In the genomic region with DNA sequence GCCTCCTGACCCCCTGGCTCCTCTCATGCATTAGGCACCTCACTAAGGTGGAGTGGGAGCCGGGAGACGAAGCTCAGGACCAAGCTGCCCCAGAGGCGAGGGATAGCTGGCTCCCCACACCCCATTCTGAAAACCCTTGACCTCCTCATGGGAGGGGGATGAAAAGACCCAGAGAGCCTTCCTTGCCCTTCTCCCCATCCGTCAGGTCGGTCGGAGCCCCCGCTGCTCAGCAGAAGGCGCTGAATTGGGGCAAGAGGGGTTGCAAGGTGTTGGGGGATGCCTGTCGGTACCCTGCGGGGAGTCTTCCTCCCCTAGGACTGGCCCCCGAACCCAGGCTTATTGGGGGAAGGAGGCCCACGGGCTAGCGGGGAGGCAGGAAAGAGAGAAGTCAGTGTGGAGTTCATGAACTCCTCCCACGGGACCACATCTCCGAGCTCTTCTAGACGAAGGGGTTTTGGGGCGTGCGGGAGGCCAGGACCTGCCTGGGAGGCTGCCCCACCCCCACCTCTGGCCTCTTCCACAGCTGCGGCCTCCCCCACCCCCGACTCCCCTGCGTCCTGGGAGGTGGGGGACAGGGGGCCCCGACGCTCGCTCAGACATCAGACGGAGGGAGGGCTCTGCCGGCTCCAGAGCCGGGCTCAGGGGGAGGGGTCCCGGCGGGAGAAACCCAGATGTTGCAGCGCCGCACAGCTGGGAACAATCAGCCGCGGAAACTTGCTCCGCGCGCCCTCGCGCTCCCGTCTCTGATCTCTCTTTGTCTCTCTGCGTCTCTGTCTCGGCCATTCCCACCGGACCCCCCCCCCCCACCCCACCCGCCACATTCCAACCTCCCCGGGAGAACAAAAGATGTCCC, we compare ENCODE assay signal across 9 cellular contexts. TPM values are rescaled to one million over a fixed set of nuclear protein-coding genes. Genes with fewer than 3 reads are reported as not detected.
DNase-seq lines count a peak whose midpoint lies in the region; ATAC-seq and TF ChIP-seq lines count a peak whose summit lies in the region.
"Had no signal": no experiment of that assay in that cellular context is flagged by ENCODE, and none has a peak within 500 bp of the region (broad histone marks: within the 10 kb centered on the region; RNA-seq: fewer than 3 reads in every experiment).

No MANE protein-coding gene starts in this region.

- no peaks in the 10 kb centered on the region for H3K79me1 ChIP-seq in H9 (ENCODE audit: insufficient read depth, low read depth, low read length, poor library complexity, severe bottlenecking)

- no peak overlapping the region for H3K18ac ChIP-seq in H9 (ENCODE audit: insufficient read length, low read depth, low read length)

- peak overlapping the region; percentile 52 for H3K9ac ChIP-seq in H9 (ENCODE audit: extremely low read depth, insufficient read length, low read length)

- no peak for ATAC-seq in stimulated activated effector memory CD8-positive, alpha-beta T cell treated with anti-CD3 and anti-CD28 coated beads, Interleukin-12 subunit alpha, Interleukin-12 subunit beta, amount 100 ng/mL, for 72 hours
- no peak for ATAC-seq in GM19395 (IDR thresholded peaks at IDR 0.05; ENCODE audit: unreplicated experiment)
- ATAC-seq: left lobe of liver had no signal

- H3K36me3 ChIP-seq in ascending aorta (no peaks in the 10 kb centered on the region), iPS DF 6.9 (ENCODE audit: control insufficient read depth, insufficient read depth, low read length) (peaks cover 20% of the 10 kb centered on the region)

- H2BK120ac ChIP-seq in H9 (ENCODE audit: low read depth, low read length, poor library complexity, severe bottlenecking), result no peak overlapping the region

- H2BK12ac ChIP-seq in H9 (ENCODE audit: insufficient read length, low read depth, low read length), result no peak overlapping the region

- H3K4ac ChIP-seq in H9 (ENCODE audit: low read depth, low read length), result no peak overlapping the region

- peak overlapping the region in 1 of 3 experiments; percentile 72; a peak in 2 of 7 replicates for H3K27ac Mint-ChIP-seq in H9
- H3K27ac Mint-ChIP-seq in stimulated activated effector memory CD8-positive, alpha-beta T cell treated with anti-CD3 and anti-CD28 coated beads, Interleukin-12 subunit alpha, Interleukin-12 subunit beta, amount 100 ng/mL, for 72 hours, result no peak overlapping the region

- no peak overlapping the region for H2AFZ ChIP-seq in H9 (ENCODE audit: low read length)

- H3K27ac ChIP-seq in H9 (ENCODE audit: insufficient read length, low read depth, low read length) (no peak overlapping the region), ascending aorta (peak overlapping the region; percentile 93 to 95), iPS DF 6.9 (ENCODE audit: low read length) (no peak overlapping the region)

- H3K4me1 ChIP-seq in H9 (ENCODE audit: insufficient read depth, low read length) (no peaks in the 10 kb centered on the region; the same call in 1 of the 2 replicates), ascending aorta (peaks cover 0 to 24% of the 10 kb centered on the region in 2 donors), iPS DF 6.9 (ENCODE audit: control insufficient read depth, insufficient read depth, low read length) (peaks cover 15% of the 10 kb centered on the region)

- H2BK5ac ChIP-seq in H9 (ENCODE audit: insufficient read length, low read length), result no peak overlapping the region

- no peaks in the 10 kb centered on the region for H4K20me1 ChIP-seq in H9 (ENCODE audit: control insufficient read depth, insufficient read depth, insufficient read length)

- H3K9me3 Mint-ChIP-seq in H9, result no peaks in the 10 kb centered on the region
- no peaks in the 10 kb centered on the region for H3K9me3 Mint-ChIP-seq in stimulated activated effector memory CD8-positive, alpha-beta T cell treated with anti-CD3 and anti-CD28 coated beads, Interleukin-12 subunit alpha, Interleukin-12 subunit beta, amount 100 ng/mL, for 72 hours

- peak overlapping the region; percentile 80 to 82 for H3K4me3 Mint-ChIP-seq in H9
- peak overlapping the region; percentile 62 for H3K4me3 Mint-ChIP-seq in stimulated activated effector memory CD8-positive, alpha-beta T cell treated with anti-CD3 and anti-CD28 coated beads, Interleukin-12 subunit alpha, Interleukin-12 subunit beta, amount 100 ng/mL, for 72 hours

- peaks cover 9% of the 10 kb centered on the region for H3K27me3 Mint-ChIP-seq in H9 (ENCODE audit: low read depth)

- no peak overlapping the region for H2BK20ac ChIP-seq in H9 (ENCODE audit: low read depth, low read length, poor library complexity, severe bottlenecking)

- H2BK15ac ChIP-seq in H9 (ENCODE audit: low read depth, low read length), result no peak overlapping the region

- H4K91ac ChIP-seq in H9 (ENCODE audit: insufficient read length, low read depth, low read length), result no peak overlapping the region

- H3K9me3 ChIP-seq in H9 (ENCODE audit: control insufficient read depth, low read depth, low read length) (no peaks in the 10 kb centered on the region), ascending aorta (no peaks in the 10 kb centered on the region), iPS DF 6.9 (ENCODE audit: control insufficient read depth, insufficient read depth, low read length) (no peaks in the 10 kb centered on the region)

- peaks cover 27 to 47% of the 10 kb centered on the region in 2 experiments for H3K4me1 Mint-ChIP-seq in H9
- peaks cover 25% of the 10 kb centered on the region for H3K4me1 Mint-ChIP-seq in stimulated activated effector memory CD8-positive, alpha-beta T cell treated with anti-CD3 and anti-CD28 coated beads, Interleukin-12 subunit alpha, Interleukin-12 subunit beta, amount 100 ng/mL, for 72 hours

- H3K4me3 ChIP-seq in ascending aorta (peak overlapping the region; percentile 62 to 88), iPS DF 6.9 (ENCODE audit: low read length) (peak overlapping the region; percentile 68; the same call in 1 of the 2 replicates)

- no peak overlapping the region for H4K5ac ChIP-seq in H9 (ENCODE audit: insufficient read length, low read depth, low read length)

- no peak overlapping the region for H4K8ac ChIP-seq in H9 (replicated peaks; ENCODE audit: insufficient read length, low read depth, low read length)

- TF ChIP-seq CTCF in H9 (conservative IDR thresholded peaks at IDR 0.05) (no peak), ascending aorta (IDR thresholded peaks at IDR 0.05) (no peak)

- peak overlapping the region; percentile 41; the same call in 1 of the 2 replicates for H3K14ac ChIP-seq in H9 (ENCODE audit: insufficient read depth, low read length)

- no peaks in the 10 kb centered on the region for H3K27me3 ChIP-seq in H9 (ENCODE audit: insufficient read depth, low read length)
- H3K27me3 ChIP-seq in ascending aorta, result no peaks in the 10 kb centered on the region
- H3K27me3 ChIP-seq in iPS DF 6.9 (ENCODE audit: control insufficient read depth, insufficient read depth, low read length), result no peaks in the 10 kb centered on the region

- intact Hi-C loops in ascending aorta (cut with DNase I), result loop anchor here (2.0 kb wide), 1 partner anchor 15 kb away; no protein-coding TSS in a partner anchor

- H3K23ac ChIP-seq in H9 (ENCODE audit: insufficient read length, low read depth, low read length), result no peak overlapping the region

- no peak overlapping the region for H3T11ph ChIP-seq in H9 (ENCODE audit: low read length)

- no CpG with 5 or more reads among the region's 44 CpGs for WGBS in H9 (ENCODE audit: extremely low coverage, insufficient read length, low lambda C conversion rate)
- WGBS in iPS DF 6.9 (ENCODE audit: insufficient coverage, insufficient read length), result no CpG with 5 or more reads among the region's 44 CpGs

- peaks cover 8 to 34% (median 26%) of the 10 kb centered on the region in 3 experiments for H3K36me3 Mint-ChIP-seq in H9 (ENCODE audit: insufficient read depth in 1 of 3, low read depth in 3 of 3)
- no peaks in the 10 kb centered on the region for H3K36me3 Mint-ChIP-seq in stimulated activated effector memory CD8-positive, alpha-beta T cell treated with anti-CD3 and anti-CD28 coated beads, Interleukin-12 subunit alpha, Interleukin-12 subunit beta, amount 100 ng/mL, for 72 hours

- DNase-seq in H9 (no peak), ascending aorta (ENCODE audit: low spot score in 2 of 2) (no peak), iPS DF 6.9 (ENCODE audit: low read depth, low spot score) (no peak), glomerular visceral epithelial cell (ENCODE audit: extremely low spot score) (no peak), NCI-H774 (lab: John Stamatoyannopoulos, UW) (no peak)
- no peak for DNase-seq in stimulated activated effector memory CD8-positive, alpha-beta T cell treated with anti-CD3 and anti-CD28 coated beads, Interleukin-12 subunit alpha, Interleukin-12 subunit beta, amount 100 ng/mL, for 72 hours (ENCODE audit: low spot score in 2 of 2)
- DNase-seq: activated CD4-positive, alpha-beta T cell treated with anti-CD3 and anti-CD28 coated beads for 4 hours had no signal

- no peak overlapping the region for H2AK5ac ChIP-seq in H9 (ENCODE audit: insufficient read length, low read length)

- peaks cover 11% of the 10 kb centered on the region for H3K23me2 ChIP-seq in H9 (ENCODE audit: insufficient read length, low read depth, low read length, poor library complexity, severe bottlenecking)

- peak overlapping the region; percentile 67 for H3K4me2 ChIP-seq in H9 (ENCODE audit: insufficient read depth, insufficient read length, low read length)

- H3K79me2 ChIP-seq in H9 (ENCODE audit: insufficient read depth, low read length), result no peaks in the 10 kb centered on the region; the same call in 1 of the 2 replicates

- H3K56ac ChIP-seq in H9 (ENCODE audit: insufficient read length, low read depth, low read length), result no peak overlapping the region

RNA-seq across cellular contexts. Expression of a gene that starts 0.7 kb away (rescaled TPM):
- total RNA-seq in H9 (2021) (146 and 152 TPM in 2 replicates), ascending aorta (26.3 TPM)

RNA-seq across cellular contexts. Expression of a gene that starts 32.0 kb away (rescaled TPM):
- total RNA-seq in H9 (2021) (53.6 and 62.0 TPM in 2 replicates), ascending aorta (39.2 TPM)

RNA-seq across cellular contexts. Expression of a gene that starts 58.0 kb away (rescaled TPM):
- total RNA-seq in H9 (2021), result 40.2 and 40.7 TPM in 2 replicates
- 27.0 TPM for total RNA-seq in ascending aorta

Comparison
In these comparisons a context has a peak if more than half of its experiments do, and no peak if none do; other contexts are left out.
1. H3K27ac ChIP-seq: peak in ascending aorta (2 of 2); none in H9 (single experiment) and iPS DF 6.9 (single experiment).